ENCODE assay signal across 8 cellular contexts in genomic region chr6:110814488-110815259, GRCh38. TPM values are rescaled to one million over a fixed set of nuclear protein-coding genes. Genes with fewer than 3 reads are reported as not detected.
A peak's percentile ranks its signal among the peaks of the same experiment; 100 is the strongest.
DNase-seq lines count a peak whose midpoint lies in the region; ATAC-seq, FAIRE-seq and TF ChIP-seq lines count a peak whose summit lies in the region.

No MANE protein-coding gene starts in this region.

- peak; percentile 13 for ATAC-seq in HG03460 (IDR thresholded peaks at IDR 0.05; ENCODE audit: unreplicated experiment)

- H3K9me3 ChIP-seq in BE2C (no peaks in the 10 kb centered on the region; the same call in 1 of the 2 replicates), Peyer's patch (no peaks in the 10 kb centered on the region), neuronal stem cell (replicated peaks in 1 of 2; ENCODE audit: control insufficient read depth in 2 of 2, insufficient read depth in 1 of 2, low read depth in 1 of 2, low read length in 2 of 2) (peaks cover 0 to 11% of the 10 kb centered on the region in 2 donors)

- no peaks in the 10 kb centered on the region for H3K4me1 ChIP-seq in BE2C
- peaks cover 0 to 21% (median 3%) of the 10 kb centered on the region in 4 donors for H3K4me1 ChIP-seq in Peyer's patch
- H3K4me1 ChIP-seq in neuronal stem cell (ENCODE audit: control insufficient read depth in 2 of 2, insufficient read depth in 1 of 2, low read depth in 1 of 2, low read length in 2 of 2), result peaks cover 3% of the 10 kb centered on the region in 2 donors

- H4K91ac ChIP-seq in neuronal stem cell (ENCODE audit: low read depth, low read length, poor library complexity), result peak overlapping the region; percentile 94

- no peak overlapping the region for H4K8ac ChIP-seq in neuronal stem cell (ENCODE audit: low read depth, low read length)

- peak overlapping the region; percentile 84 for H2AFZ ChIP-seq in neuronal stem cell (ENCODE audit: low read length)

- H3K4me2 ChIP-seq in neuronal stem cell (ENCODE audit: insufficient read depth, low read length, poor library complexity, severe bottlenecking), result peak overlapping the region; percentile 69

- H3K27me3 ChIP-seq in BE2C (no peaks in the 10 kb centered on the region), Peyer's patch (no peaks in the 10 kb centered on the region), neuronal stem cell (ENCODE audit: control insufficient read depth in 3 of 3, insufficient read depth in 3 of 3, low read depth in 1 of 3, low read length in 3 of 3) (no peaks in the 10 kb centered on the region)

- peak overlapping the region; percentile 97 for H2BK15ac ChIP-seq in neuronal stem cell (ENCODE audit: low read length)

- H3K27ac ChIP-seq in Peyer's patch, result peak overlapping the region; percentile 93 to 98 (median 97)
- peak overlapping the region; percentile 99 for H3K27ac ChIP-seq in neuronal stem cell (replicated peaks; ENCODE audit: low read length)
- peak overlapping the region; percentile 96 for H3K27ac ChIP-seq in temporal lobe (ENCODE audit: low read depth, low read length)

- H3K18ac ChIP-seq in neuronal stem cell (ENCODE audit: low read length), result peak overlapping the region; percentile 100

- peak overlapping the region; percentile 94 for H2BK12ac ChIP-seq in neuronal stem cell (ENCODE audit: low read length)

- H2BK5ac ChIP-seq in neuronal stem cell (ENCODE audit: low read length), result peak overlapping the region; percentile 91

- H3K14ac ChIP-seq in neuronal stem cell (ENCODE audit: low read length), result peak overlapping the region; percentile 96

- peak overlapping the region; percentile 83 for H2AK5ac ChIP-seq in neuronal stem cell (ENCODE audit: low read depth, low read length)

- peaks cover 2% of the 10 kb centered on the region for H3K79me1 ChIP-seq in neuronal stem cell (ENCODE audit: low read depth, low read length)

- DNase-seq in BE2C (peak; percentile 68), GM19240 (ENCODE audit: insufficient read length, low spot score) (peak; percentile 17), Peyer's patch (peak; percentile 65 to 77 (median 76)), frontal cortex (ENCODE audit: low spot score in 2 of 2) (peak; percentile 63 to 81), neuronal stem cell (ENCODE audit: low spot score) (peak; percentile 40)
- DNase-seq in activated naive CD4-positive, alpha-beta T cell (lab: John Stamatoyannopoulos, UW), result peak in 3 of 4 experiments; percentile 16 to 42 (median 27)

- H3K4me3 ChIP-seq in BE2C (ENCODE audit: low read depth, low read length), result peak overlapping the region; percentile 92
- peak overlapping the region; percentile 73 to 99 (median 88) for H3K4me3 ChIP-seq in Peyer's patch
- peak overlapping the region; percentile 63 to 89 for H3K4me3 ChIP-seq in neuronal stem cell (ENCODE audit: low read length in 2 of 2)

- H3K9ac ChIP-seq in neuronal stem cell (ENCODE audit: low read depth, low read length, poor library complexity), result peak overlapping the region; percentile 99

- FAIRE-seq in frontal cortex (lab: Jason Lieb, UNC), result no peak

- H3K36me3 ChIP-seq in BE2C (no peaks in the 10 kb centered on the region), Peyer's patch (no peaks in the 10 kb centered on the region), neuronal stem cell (replicated peaks in 1 of 2; ENCODE audit: control insufficient read depth in 2 of 2, insufficient read depth in 2 of 2, low read length in 2 of 2) (peaks cover 0 to 6% of the 10 kb centered on the region in 2 donors)

- WGBS in neuronal stem cell (ENCODE audit: extremely low coverage in 2 of 2, insufficient read length in 2 of 2, insufficient replicate concordance in 1 of 2), 2 donors, result no CpG with 5 or more reads among the region's 100 CpGs

- H3K4ac ChIP-seq in neuronal stem cell (ENCODE audit: low read length), result peak overlapping the region; percentile 84

- peak overlapping the region; percentile 99 for H3K23ac ChIP-seq in neuronal stem cell (ENCODE audit: low read depth, low read length, poor library complexity)

- TF ChIP-seq CTCF in BE2C (IDR thresholded peaks at IDR 0.05; ENCODE audit: low read depth, low read length) (no peak), Peyer's patch (IDR thresholded peaks at IDR 0.05) (no peak)

- TF ChIP-seq POLR2A in Peyer's patch (IDR thresholded peaks at IDR 0.05), result peak in 1 of 2 donors; percentile 13

- peak overlapping the region; percentile 81 for H2BK120ac ChIP-seq in neuronal stem cell (ENCODE audit: low read depth, low read length)

RNA-seq across cellular contexts. Expression of gene CDK19, which starts 0.6 kb away (rescaled TPM):
- 10.1 TPM for polyA plus RNA-seq in BE2C (2012; ENCODE audit: insufficient read depth, insufficient read length, low read depth)
- total RNA-seq in Peyer's patch (10 to 100 TPM; 10.5 to 14.6 (median 12.9) TPM), frontal cortex (62.4 TPM), temporal lobe (59.0 TPM)
- 18.7 TPM for polyA plus RNA-seq in neuronal stem cell (2013, experiment 1 of 2)
- 19.5 TPM for polyA plus RNA-seq in neuronal stem cell (2013, experiment 2 of 2)

RNA-seq across cellular contexts. Expression of gene AMD1, which starts 59.9 kb away (rescaled TPM):
- polyA plus RNA-seq in BE2C (2012; ENCODE audit: insufficient read depth, insufficient read length, low read depth), result 46.1 TPM
- total RNA-seq in Peyer's patch, result 10 to 100 TPM; 37.1 to 61.9 (median 42.8) TPM
- total RNA-seq in frontal cortex, result 116 TPM
- 101 TPM for polyA plus RNA-seq in neuronal stem cell (2013, experiment 1 of 2)
- polyA plus RNA-seq in neuronal stem cell (2013, experiment 2 of 2), result 111 TPM
- 79.7 TPM for total RNA-seq in temporal lobe

Comparison
In these comparisons a context has a peak if more than half of its experiments do, and no peak if none do; other contexts are left out.
1. Peak in every context shown above with its lines: DNase-seq, ATAC-seq, H3K4me3 ChIP-seq and H3K27ac ChIP-seq.
2. DNase-seq: peak in every context shown above with its lines; median percentile 76 in Peyer's patch; 72 in frontal cortex; 68 in BE2C; 40 in neuronal stem cell; 27 in activated naive CD4-positive, alpha-beta T cell; 17 in GM19240.